ENCODE assay signal across 23 cellular contexts in genomic region chr1:82260051-82260450, GRCh38.
DNase-seq lines count a peak whose midpoint lies in the region; ATAC-seq lines count a peak whose summit lies in the region.
"Had no signal": no experiment of that assay in that cellular context is flagged by ENCODE, and none has a peak within 500 bp of the region (broad histone marks: within the 10 kb centered on the region; RNA-seq: fewer than 3 reads in every experiment).

No MANE protein-coding gene starts in this region.

- H3K9me3 ChIP-seq in HAP-1, result no peaks in the 10 kb centered on the region
- H3K9me3 ChIP-seq: thyroid gland, vagina had no signal

- in situ Hi-C loops in HAP-1 (cut with MboI; ENCODE audit: low sequenced_read_pairs), result no loop called here

- no peaks in the 10 kb centered on the region for H3K36me3 ChIP-seq in HAP-1 (replicated peaks)
- H3K36me3 ChIP-seq: brain microvascular endothelial cell, SJSA1, thyroid gland, vagina, WERI-Rb-1 had no signal

- no peak overlapping the region for H3K4me3 ChIP-seq in HAP-1
- H3K4me3 ChIP-seq: lung, SJSA1, thyroid gland, vagina had no signal

- DNase-seq in NCI-H524 (lab: John Stamatoyannopoulos, UW), result peak; percentile 3 to 56
- no peak for DNase-seq in NCI-H524 treated with DMSO at 0.1 percent for 48 hours (lab: John Stamatoyannopoulos, UW)
- DNase-seq in NCI-H2171 (lab: John Stamatoyannopoulos, UW), result peak; percentile 50
- peak; percentile 51 for DNase-seq in dedifferentiated amniotic fluid mesenchymal stem cell (ENCODE audit: extremely low spot score)
- DNase-seq in HT-29 (ENCODE audit: low spot score), result no peak
- DNase-seq in HAP-1 (ENCODE audit: low spot score in 2 of 2), result no peak
- DNase-seq: activated CD4-positive, alpha-beta T cell treated with anti-CD3 and anti-CD28 coated beads for 4 hours; activated CD8-positive, alpha-beta T cell treated with anti-CD3 and anti-CD28 coated beads, Interleukin-2, amount 10 ng/mL, durations not matched to agents 7 days and 5 days; activated naive CD4-positive, alpha-beta T cell treated with anti-CD3 and anti-CD28 coated beads, Interleukin-2, amount 10 ng/mL, durations not matched to agents 7 days and 5 days; brain microvascular endothelial cell; CD8-positive, alpha-beta memory T cell; hypothalamus; naive thymus-derived CD8-positive, alpha-beta T cell; nucleus accumbens; RPMI8226; stimulated activated CD4-positive, alpha-beta T cell treated with anti-CD3 and anti-CD28 coated beads, Interleukin-4, amount 100 ng/mL, for 1 hour; T1000; thyroid gland; WERI-Rb-1 had no signal

- H3K4me1 ChIP-seq in HAP-1, result peaks cover 5% of the 10 kb centered on the region
- H3K4me1 ChIP-seq: SJSA1, thyroid gland, vagina had no signal

- no peaks in the 10 kb centered on the region for H3K27me3 ChIP-seq in HAP-1 (ENCODE audit: low read depth)
- H3K27me3 ChIP-seq: brain microvascular endothelial cell, SJSA1, thyroid gland, vagina had no signal

- no peak for ATAC-seq in GM18858 (IDR thresholded peaks at IDR 0.05; ENCODE audit: unreplicated experiment)
- ATAC-seq: activated CD8-positive, alpha-beta T cell treated with anti-CD3 and anti-CD28 coated beads, Interleukin-2, amount 10 ng/mL, durations not matched to agents 7 days and 5 days; naive thymus-derived CD8-positive, alpha-beta T cell had no signal

Comparison
In these comparisons a context has a peak if more than half of its experiments do, and no peak if none do; other contexts are left out.
1. DNase-seq: peak in NCI-H524 (2 of 2), NCI-H2171 (single experiment) and dedifferentiated amniotic fluid mesenchymal stem cell (single experiment); none in NCI-H524 treated with DMSO at 0.1 percent for 48 hours (single experiment), HT-29 (single experiment) and HAP-1 (0 of 2).